1 cellular context compared by ENCODE assay signal in the genomic region with DNA sequence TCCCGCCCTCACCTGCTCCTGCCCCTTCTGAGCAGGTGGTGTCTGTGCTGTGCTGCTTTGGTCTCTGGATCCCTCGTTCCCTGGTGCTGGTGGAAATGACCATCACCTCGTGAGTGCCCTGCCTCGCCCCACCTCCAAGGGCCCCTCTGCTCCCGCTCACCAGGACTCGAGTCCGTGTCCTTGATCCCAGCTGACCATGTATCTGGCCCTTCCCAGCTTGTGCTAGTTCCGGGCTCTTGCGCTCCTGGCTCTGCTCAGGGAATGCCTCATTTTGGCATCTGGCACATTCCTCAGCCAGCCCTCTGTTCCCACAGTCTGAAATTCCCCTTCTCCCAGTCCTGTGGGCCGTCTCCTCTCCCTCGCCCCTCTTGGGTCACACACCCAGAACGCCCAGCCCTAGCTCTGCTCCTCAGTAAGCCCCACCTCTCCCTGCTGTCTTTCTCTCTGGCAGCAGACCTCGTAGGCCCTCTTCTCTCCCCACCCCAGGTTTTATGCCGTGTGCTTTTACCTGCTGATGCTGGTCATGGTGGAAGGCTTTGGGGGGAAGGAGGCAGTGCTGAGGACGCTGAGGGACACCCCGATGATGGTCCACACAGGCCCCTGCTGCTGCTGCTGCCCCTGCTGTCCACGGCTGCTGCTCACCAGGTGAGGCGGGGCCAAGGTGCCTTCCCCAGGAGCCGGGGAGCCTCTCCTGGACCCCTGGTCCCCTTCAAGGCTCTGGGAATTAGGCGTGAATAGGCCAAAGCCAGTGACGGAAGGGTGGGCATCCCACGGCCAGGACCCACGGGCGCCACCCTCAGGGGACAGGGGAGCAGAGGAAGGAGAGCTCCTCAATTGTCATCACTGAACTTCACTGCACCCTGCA.
TF ChIP-seq lines count a peak whose summit lies in the region.

No MANE protein-coding gene starts in this region.

TF ChIP-seq in HepG2, 621 proteins besides CTCF, POLR2A, EP300 and RAD21 (continued from another document and continues in another):
- TF ChIP-seq, protein P1, sequence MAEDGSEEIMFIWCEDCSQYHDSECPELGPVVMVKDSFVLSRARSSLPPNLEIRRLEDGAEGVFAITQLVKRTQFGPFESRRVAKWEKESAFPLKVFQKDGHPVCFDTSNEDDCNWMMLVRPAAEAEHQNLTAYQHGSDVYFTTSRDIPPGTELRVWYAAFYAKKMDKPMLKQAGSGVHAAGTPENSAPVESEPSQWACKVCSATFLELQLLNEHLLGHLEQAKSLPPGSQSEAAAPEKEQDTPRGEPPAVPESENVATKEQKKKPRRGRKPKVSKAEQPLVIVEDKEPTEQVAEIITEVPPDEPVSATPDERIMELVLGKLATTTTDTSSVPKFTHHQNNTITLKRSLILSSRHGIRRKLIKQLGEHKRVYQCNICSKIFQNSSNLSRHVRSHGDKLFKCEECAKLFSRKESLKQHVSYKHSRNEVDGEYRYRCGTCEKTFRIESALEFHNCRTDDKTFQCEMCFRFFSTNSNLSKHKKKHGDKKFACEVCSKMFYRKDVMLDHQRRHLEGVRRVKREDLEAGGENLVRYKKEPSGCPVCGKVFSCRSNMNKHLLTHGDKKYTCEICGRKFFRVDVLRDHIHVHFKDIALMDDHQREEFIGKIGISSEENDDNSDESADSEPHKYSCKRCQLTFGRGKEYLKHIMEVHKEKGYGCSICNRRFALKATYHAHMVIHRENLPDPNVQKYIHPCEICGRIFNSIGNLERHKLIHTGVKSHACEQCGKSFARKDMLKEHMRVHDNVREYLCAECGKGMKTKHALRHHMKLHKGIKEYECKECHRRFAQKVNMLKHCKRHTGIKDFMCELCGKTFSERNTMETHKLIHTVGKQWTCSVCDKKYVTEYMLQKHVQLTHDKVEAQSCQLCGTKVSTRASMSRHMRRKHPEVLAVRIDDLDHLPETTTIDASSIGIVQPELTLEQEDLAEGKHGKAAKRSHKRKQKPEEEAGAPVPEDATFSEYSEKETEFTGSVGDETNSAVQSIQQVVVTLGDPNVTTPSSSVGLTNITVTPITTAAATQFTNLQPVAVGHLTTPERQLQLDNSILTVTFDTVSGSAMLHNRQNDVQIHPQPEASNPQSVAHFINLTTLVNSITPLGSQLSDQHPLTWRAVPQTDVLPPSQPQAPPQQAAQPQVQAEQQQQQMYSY (CRISPR knock-in tag; IDR thresholded peaks at IDR 0.05): no peak
- TF ChIP-seq ZNF362 (CRISPR knock-in tag; IDR thresholded peaks at IDR 0.05; ENCODE audit: borderline replicate concordance): peak; percentile 43; the same call in 1 of the 2 replicates
- TF ChIP-seq ZSCAN12 (CRISPR knock-in tag; IDR thresholded peaks at IDR 0.05): no peak
- TF ChIP-seq SRSF1 (optimal IDR thresholded peaks at IDR 0.05; ENCODE audit: low read depth, low read length): no peak
- TF ChIP-seq HMG20B (CRISPR knock-in tag; conservative IDR thresholded peaks at IDR 0.05): no peak
- TF ChIP-seq SIN3A (IDR thresholded peaks at IDR 0.05; ENCODE audit: borderline replicate concordance, low read depth, low read length): no peak
- peak; percentile 83 for TF ChIP-seq MIER3 (CRISPR knock-in tag; IDR thresholded peaks at IDR 0.05; ENCODE audit: borderline replicate concordance)
- TF ChIP-seq JUND (CRISPR knock-in tag; IDR thresholded peaks at IDR 0.05): peak; percentile 60; the same call in 1 of the 2 replicates
- peak; percentile 83 for TF ChIP-seq UBTF (CRISPR knock-in tag; IDR thresholded peaks at IDR 0.05)
- TF ChIP-seq ZNF773 (CRISPR knock-in tag; IDR thresholded peaks at IDR 0.05; ENCODE audit: borderline replicate concordance): no peak
- no peak for TF ChIP-seq ZNF3 (CRISPR knock-in tag; IDR thresholded peaks at IDR 0.05)
- TF ChIP-seq, protein P2, sequence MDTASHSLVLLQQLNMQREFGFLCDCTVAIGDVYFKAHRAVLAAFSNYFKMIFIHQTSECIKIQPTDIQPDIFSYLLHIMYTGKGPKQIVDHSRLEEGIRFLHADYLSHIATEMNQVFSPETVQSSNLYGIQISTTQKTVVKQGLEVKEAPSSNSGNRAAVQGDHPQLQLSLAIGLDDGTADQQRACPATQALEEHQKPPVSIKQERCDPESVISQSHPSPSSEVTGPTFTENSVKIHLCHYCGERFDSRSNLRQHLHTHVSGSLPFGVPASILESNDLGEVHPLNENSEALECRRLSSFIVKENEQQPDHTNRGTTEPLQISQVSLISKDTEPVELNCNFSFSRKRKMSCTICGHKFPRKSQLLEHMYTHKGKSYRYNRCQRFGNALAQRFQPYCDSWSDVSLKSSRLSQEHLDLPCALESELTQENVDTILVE (CRISPR knock-in tag; IDR thresholded peaks at IDR 0.05): 0 out of 2 replicates have a peak, but pooled peaks have one; percentile 19
- TF ChIP-seq DR1 (CRISPR knock-in tag; IDR thresholded peaks at IDR 0.05): no peak; the same call in 1 of the 2 replicates
- TF ChIP-seq, protein P3, sequence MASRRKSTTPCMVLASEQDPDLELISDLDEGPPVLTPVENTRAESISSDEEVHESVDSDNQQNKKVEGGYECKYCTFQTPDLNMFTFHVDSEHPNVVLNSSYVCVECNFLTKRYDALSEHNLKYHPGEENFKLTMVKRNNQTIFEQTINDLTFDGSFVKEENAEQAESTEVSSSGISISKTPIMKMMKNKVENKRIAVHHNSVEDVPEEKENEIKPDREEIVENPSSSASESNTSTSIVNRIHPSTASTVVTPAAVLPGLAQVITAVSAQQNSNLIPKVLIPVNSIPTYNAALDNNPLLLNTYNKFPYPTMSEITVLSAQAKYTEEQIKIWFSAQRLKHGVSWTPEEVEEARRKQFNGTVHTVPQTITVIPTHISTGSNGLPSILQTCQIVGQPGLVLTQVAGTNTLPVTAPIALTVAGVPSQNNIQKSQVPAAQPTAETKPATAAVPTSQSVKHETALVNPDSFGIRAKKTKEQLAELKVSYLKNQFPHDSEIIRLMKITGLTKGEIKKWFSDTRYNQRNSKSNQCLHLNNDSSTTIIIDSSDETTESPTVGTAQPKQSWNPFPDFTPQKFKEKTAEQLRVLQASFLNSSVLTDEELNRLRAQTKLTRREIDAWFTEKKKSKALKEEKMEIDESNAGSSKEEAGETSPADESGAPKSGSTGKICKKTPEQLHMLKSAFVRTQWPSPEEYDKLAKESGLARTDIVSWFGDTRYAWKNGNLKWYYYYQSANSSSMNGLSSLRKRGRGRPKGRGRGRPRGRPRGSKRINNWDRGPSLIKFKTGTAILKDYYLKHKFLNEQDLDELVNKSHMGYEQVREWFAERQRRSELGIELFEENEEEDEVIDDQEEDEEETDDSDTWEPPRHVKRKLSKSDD (CRISPR knock-in tag; IDR thresholded peaks at IDR 0.05; ENCODE audit: low read depth): no peak
- TF ChIP-seq ZBTB40 (IDR thresholded peaks at IDR 0.05): no peak
- TF ChIP-seq ZBTB40 (CRISPR knock-in tag; IDR thresholded peaks at IDR 0.05): no peak
- TF ChIP-seq ZNF549 (CRISPR knock-in tag; IDR thresholded peaks at IDR 0.05): no peak
- peak; percentile 80 for TF ChIP-seq HNF1B (CRISPR knock-in tag; IDR thresholded peaks at IDR 0.05)
- TF ChIP-seq GABPB1 (CRISPR knock-in tag; IDR thresholded peaks at IDR 0.05): peak; percentile 49
- no peak for TF ChIP-seq REXO4 (CRISPR knock-in tag; IDR thresholded peaks at IDR 0.05; ENCODE audit: borderline replicate concordance)
